Comparison of ENCODE assay signal across 8 cellular contexts in the genomic region with DNA sequence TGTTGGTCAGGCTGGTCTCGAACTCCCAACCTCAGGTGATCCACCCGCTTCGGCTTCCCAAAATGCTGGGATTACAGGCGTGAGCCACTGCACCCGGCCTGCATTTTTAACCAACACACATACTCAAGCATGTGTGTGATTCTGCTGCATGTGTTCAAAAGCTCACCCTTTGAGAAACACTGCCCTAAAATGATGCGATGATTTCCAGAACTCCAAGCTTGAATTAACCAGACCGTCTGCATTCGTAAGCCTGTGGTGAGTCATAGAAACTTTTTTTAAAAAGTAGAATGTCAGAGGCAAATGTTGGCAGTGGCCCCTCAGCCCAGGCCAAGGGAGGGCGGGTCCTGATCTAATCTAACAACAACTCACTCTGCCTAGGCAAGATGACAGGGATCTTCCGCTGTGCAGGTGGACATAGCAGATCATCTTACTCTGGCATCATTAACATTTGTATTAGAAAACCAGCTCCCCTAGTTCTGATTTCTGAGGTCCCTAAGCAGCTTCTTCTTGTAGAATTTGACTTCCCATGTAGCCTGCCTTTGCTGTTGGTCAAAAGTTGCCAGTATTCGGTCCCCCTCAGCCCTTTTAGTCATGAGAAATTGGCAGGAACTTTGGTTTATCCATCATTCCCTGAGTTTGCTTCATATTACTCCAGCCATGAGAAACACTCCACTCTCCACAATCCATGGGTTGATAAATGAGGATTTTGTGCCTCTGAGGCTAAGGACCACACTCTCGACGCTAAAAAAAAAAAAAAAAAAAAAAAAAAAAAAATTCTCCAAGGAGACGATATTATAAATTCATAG.
DNase-seq lines count a peak whose midpoint lies in the region; ATAC-seq and TF ChIP-seq lines count a peak whose summit lies in the region.

No MANE protein-coding gene starts in this region.

- CTCF ChIA-PET in activated CD4-positive, alpha-beta memory T cell treated with anti-CD3 and anti-CD28 coated beads, Interleukin-2, amount 10 ng/mL, durations not matched to agents 7 days and 5 days (lab: Charles Lee): interaction anchor here (0.6 kb wide), 1 partner anchor 455 kb away, joined by 3 read pairs; no protein-coding TSS in a partner anchor

- H3K4me3 ChIP-seq in astrocyte of the cerebellum (ENCODE audit: low read depth, low read length) (no peak overlapping the region), right cardiac atrium (ENCODE audit: low read length) (no peak overlapping the region), spleen (no peak overlapping the region)

- peaks cover 63% of the 10 kb centered on the region for H3K4me1 Mint-ChIP-seq in HFFc6 (ENCODE audit: low read depth)
- H3K4me1 Mint-ChIP-seq in activated CD4-positive, alpha-beta memory T cell treated with anti-CD3 and anti-CD28 coated beads, Interleukin-2, amount 10 ng/mL, durations not matched to agents 7 days and 5 days: no peaks in the 10 kb centered on the region
- no peaks in the 10 kb centered on the region for H3K4me1 Mint-ChIP-seq in T-helper 2 cell treated with Interferon-gamma antibody and Interleukin-4, amounts not matched to agents 5 μg/mL and 100 μg/mL, for 36 hours (ENCODE audit: low read depth)

- H3K36me3 ChIP-seq in spleen: no peaks in the 10 kb centered on the region

- TF ChIP-seq POLR2A in spleen (IDR thresholded peaks at IDR 0.05): no peak

- WGBS in right cardiac atrium: 56% methylated on average over 14 of the region's 14 CpGs
- 74 to 94% (median 88%) methylated on average over 14 of the region's 14 CpGs for WGBS in spleen, 5 donors

- POLR2A ChIA-PET in activated CD4-positive, alpha-beta memory T cell treated with anti-CD3 and anti-CD28 coated beads, Interleukin-2, amount 10 ng/mL, durations not matched to agents 7 days and 5 days (lab: Charles Lee): no interaction called here

- peak overlapping the region; percentile 92 for H3K27ac Mint-ChIP-seq in HFFc6
- no peak overlapping the region for H3K27ac Mint-ChIP-seq in activated CD4-positive, alpha-beta memory T cell treated with anti-CD3 and anti-CD28 coated beads, Interleukin-2, amount 10 ng/mL, durations not matched to agents 7 days and 5 days
- no peak overlapping the region for H3K27ac Mint-ChIP-seq in T-helper 2 cell treated with Interferon-gamma antibody and Interleukin-4, amounts not matched to agents 5 μg/mL and 100 μg/mL, for 36 hours

- H3K27me3 ChIP-seq in right cardiac atrium (ENCODE audit: control insufficient read depth, insufficient read depth): no peaks in the 10 kb centered on the region
- H3K27me3 ChIP-seq in spleen (replicated peaks in 1 of 7): no peaks in the 10 kb centered on the region

- H3K9me3 Mint-ChIP-seq in HFFc6: peaks cover 3% of the 10 kb centered on the region; the same call in 1 of the 2 replicates
- H3K9me3 Mint-ChIP-seq in activated CD4-positive, alpha-beta memory T cell treated with anti-CD3 and anti-CD28 coated beads, Interleukin-2, amount 10 ng/mL, durations not matched to agents 7 days and 5 days: no peaks in the 10 kb centered on the region
- H3K9me3 Mint-ChIP-seq in T-helper 2 cell treated with Interferon-gamma antibody and Interleukin-4, amounts not matched to agents 5 μg/mL and 100 μg/mL, for 36 hours: no peaks in the 10 kb centered on the region

- H3K4me3 Mint-ChIP-seq in HFFc6: peak overlapping the region; percentile 36; the same call in 1 of the 2 replicates
- no peak overlapping the region for H3K4me3 Mint-ChIP-seq in activated CD4-positive, alpha-beta memory T cell treated with anti-CD3 and anti-CD28 coated beads, Interleukin-2, amount 10 ng/mL, durations not matched to agents 7 days and 5 days
- H3K4me3 Mint-ChIP-seq in T-helper 2 cell treated with Interferon-gamma antibody and Interleukin-4, amounts not matched to agents 5 μg/mL and 100 μg/mL, for 36 hours: no peak overlapping the region

- H3K9me3 ChIP-seq in right cardiac atrium (ENCODE audit: control insufficient read depth, low read length) (no peaks in the 10 kb centered on the region), spleen (no peaks in the 10 kb centered on the region)

- intact Hi-C loops in right cardiac atrium (cut with DNase I): no loop called here
- intact Hi-C loops in spleen (cut with DNase I; ENCODE audit: low total_unique reads): no loop called here

- peaks cover 3% of the 10 kb centered on the region; the same call in 1 of the 2 replicates for H3K27me3 Mint-ChIP-seq in HFFc6 (ENCODE audit: insufficient read depth)
- no peaks in the 10 kb centered on the region for H3K27me3 Mint-ChIP-seq in activated CD4-positive, alpha-beta memory T cell treated with anti-CD3 and anti-CD28 coated beads, Interleukin-2, amount 10 ng/mL, durations not matched to agents 7 days and 5 days
- no peaks in the 10 kb centered on the region for H3K27me3 Mint-ChIP-seq in T-helper 2 cell treated with Interferon-gamma antibody and Interleukin-4, amounts not matched to agents 5 μg/mL and 100 μg/mL, for 36 hours (ENCODE audit: low read depth)

- DNase-seq in HFFc6: peak; percentile 80
- DNase-seq in astrocyte of the cerebellum (ENCODE audit: low read depth): peak; percentile 59
- peak; percentile 80 to 82 (median 82) for DNase-seq in right cardiac atrium
- peak; percentile 42 for DNase-seq in spleen
- no peak for DNase-seq in NK-92 (lab: John Stamatoyannopoulos, UW; ENCODE audit: unreplicated experiment)
- no peak for DNase-seq in activated CD4-positive, alpha-beta memory T cell treated with anti-CD3 and anti-CD28 coated beads, Interleukin-2, amount 10 ng/mL, durations not matched to agents 7 days and 5 days
- no peak for DNase-seq in T-helper 2 cell treated with Interferon-gamma antibody and Interleukin-4, amounts not matched to agents 5 μg/mL and 100 μg/mL, for 36 hours (ENCODE audit: low spot score)

- in situ Hi-C loops in astrocyte of the cerebellum (cut with HindIII; ENCODE audit: low sequenced_read_pairs): no loop called here

- ATAC-seq in right cardiac atrium (peak; percentile 63 to 83), GM18870 (IDR thresholded peaks at IDR 0.05; ENCODE audit: unreplicated experiment) (no peak)

- no peaks in the 10 kb centered on the region for H3K4me1 ChIP-seq in right cardiac atrium (ENCODE audit: control insufficient read depth, insufficient read depth, low read length)
- peaks cover 0 to 9% (median 0%) of the 10 kb centered on the region in 6 donors for H3K4me1 ChIP-seq in spleen

- H3K27ac ChIP-seq in right cardiac atrium (ENCODE audit: low read length) (peak overlapping the region; percentile 37), spleen (no peak overlapping the region)

- TF ChIP-seq CTCF in HFFc6 (IDR thresholded peaks at IDR 0.05) (no peak), astrocyte of the cerebellum (IDR thresholded peaks at IDR 0.05; ENCODE audit: low read depth, low read length, missing control alignments) (no peak), spleen (IDR thresholded peaks at IDR 0.05 in 8 of 11, conservative IDR thresholded peaks at IDR 0.05 in 3 of 11) (no peak)

- H3K36me3 Mint-ChIP-seq in HFFc6 (ENCODE audit: low read depth): peaks cover 8% of the 10 kb centered on the region; the same call in 1 of the 2 replicates
- no peaks in the 10 kb centered on the region for H3K36me3 Mint-ChIP-seq in activated CD4-positive, alpha-beta memory T cell treated with anti-CD3 and anti-CD28 coated beads, Interleukin-2, amount 10 ng/mL, durations not matched to agents 7 days and 5 days (ENCODE audit: low read depth)
- H3K36me3 Mint-ChIP-seq in T-helper 2 cell treated with Interferon-gamma antibody and Interleukin-4, amounts not matched to agents 5 μg/mL and 100 μg/mL, for 36 hours (ENCODE audit: low read depth): no peaks in the 10 kb centered on the region

Comparison
In these comparisons a context has a peak if more than half of its experiments do, and no peak if none do; other contexts are left out.
1. DNase-seq: peak in HFFc6 (single experiment), astrocyte of the cerebellum (single experiment), right cardiac atrium (3 of 3) and spleen (single experiment); none in NK-92 (single experiment), activated CD4-positive, alpha-beta memory T cell treated with anti-CD3 and anti-CD28 coated beads, Interleukin-2, amount 10 ng/mL, durations not matched to agents 7 days and 5 days (single experiment) and T-helper 2 cell treated with Interferon-gamma antibody and Interleukin-4, amounts not matched to agents 5 μg/mL and 100 μg/mL, for 36 hours (single experiment).